In the genomic region with DNA sequence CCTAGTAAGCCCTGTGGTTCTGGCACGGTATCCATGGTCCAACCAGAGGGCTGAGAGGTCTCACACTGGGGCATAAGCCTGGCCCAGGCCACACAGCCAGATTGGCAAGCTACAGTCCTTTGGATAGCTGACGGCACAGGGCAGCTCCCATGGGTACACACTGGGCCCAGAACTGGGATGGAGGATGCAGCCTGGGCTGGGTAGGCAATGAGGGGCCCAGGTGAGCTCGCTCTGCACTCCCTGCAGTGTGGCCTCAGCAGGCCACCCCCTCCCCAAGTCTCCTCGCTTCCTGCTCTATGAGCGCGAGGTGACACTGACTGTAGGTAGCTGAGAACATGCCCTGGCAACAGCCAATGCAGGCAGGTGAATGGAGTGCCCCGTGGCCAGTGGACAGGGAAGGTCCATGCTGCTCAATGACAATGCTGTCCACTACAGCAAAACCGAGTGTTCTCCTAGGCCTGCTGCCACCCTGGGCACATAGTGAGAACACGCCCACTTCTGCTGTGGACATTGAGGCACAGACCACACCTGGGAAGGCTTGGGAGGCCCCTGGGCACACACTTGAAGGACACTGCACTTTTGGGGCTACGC, we compare ENCODE assay signal across 12 cellular contexts.
"Had no signal": no experiment of that assay in that cellular context is flagged by ENCODE, and none has a peak within 500 bp of the region (broad histone marks: within the 10 kb centered on the region; RNA-seq: fewer than 3 reads in every experiment).

No MANE protein-coding gene starts in this region.

- H3K9me3 Mint-ChIP-seq: activated CD4-positive, alpha-beta memory T cell treated with anti-CD3 and anti-CD28 coated beads, Interleukin-2, amount 10 ng/mL, durations not matched to agents 7 days and 5 days; naive B cell; stimulated activated naive CD8-positive, alpha-beta T cell treated with anti-CD3 and anti-CD28 coated beads, Interleukin-15, amount 100 ng/mL, for 72 hours had no signal

- H3K27me3 Mint-ChIP-seq: activated naive CD8-positive, alpha-beta T cell had no signal

- DNase-seq: activated CD4-positive, alpha-beta memory T cell treated with anti-CD3 and anti-CD28 coated beads, Interleukin-2, amount 10 ng/mL, durations not matched to agents 7 days and 5 days; activated gamma-delta T cell; foreskin melanocyte; T1000 had no signal

- H3K36me3 ChIP-seq: heart right ventricle, thoracic aorta had no signal

- FAIRE-seq: keratinocyte had no signal

- H3K9me3 ChIP-seq: heart right ventricle, thoracic aorta had no signal

- H3K4me3 ChIP-seq: heart right ventricle, thoracic aorta had no signal

- ATAC-seq: activated CD4-positive, alpha-beta T cell treated with anti-CD3 and anti-CD28 coated beads for 36 hours; stimulated activated naive CD8-positive, alpha-beta T cell treated with anti-CD3 and anti-CD28 coated beads, Interleukin-15, amount 100 ng/mL, for 72 hours had no signal

- H3K36me3 Mint-ChIP-seq: activated naive CD8-positive, alpha-beta T cell; brain; naive B cell had no signal

- H3K27ac Mint-ChIP-seq: activated CD4-positive, alpha-beta memory T cell treated with anti-CD3 and anti-CD28 coated beads, Interleukin-2, amount 10 ng/mL, durations not matched to agents 7 days and 5 days; activated naive CD8-positive, alpha-beta T cell; stimulated activated naive CD8-positive, alpha-beta T cell treated with anti-CD3 and anti-CD28 coated beads, Interleukin-15, amount 100 ng/mL, for 72 hours had no signal

- H3K27ac ChIP-seq: heart right ventricle, thoracic aorta had no signal

- H3K4me3 Mint-ChIP-seq: activated CD4-positive, alpha-beta memory T cell treated with anti-CD3 and anti-CD28 coated beads, Interleukin-2, amount 10 ng/mL, durations not matched to agents 7 days and 5 days; activated CD4-positive, alpha-beta T cell treated with anti-CD3 and anti-CD28 coated beads for 36 hours; activated naive CD8-positive, alpha-beta T cell; stimulated activated naive CD8-positive, alpha-beta T cell treated with anti-CD3 and anti-CD28 coated beads, Interleukin-15, amount 100 ng/mL, for 72 hours had no signal
